ENCODE assay signal across 9 cellular contexts in genomic region chr4:144399927-144400326, GRCh38.
DNase-seq lines count a peak whose midpoint lies in the region; ATAC-seq, FAIRE-seq and TF ChIP-seq lines count a peak whose summit lies in the region.
"Had no signal": no experiment of that assay in that cellular context is flagged by ENCODE, and none has a peak within 500 bp of the region (broad histone marks: within the 10 kb centered on the region; RNA-seq: fewer than 3 reads in every experiment).

No MANE protein-coding gene starts in this region.

- ATAC-seq in GM18498 (IDR thresholded peaks at IDR 0.05; ENCODE audit: unreplicated experiment) (peak; percentile 95), HG02852 (IDR thresholded peaks at IDR 0.05; ENCODE audit: unreplicated experiment) (peak; percentile 87), PC-3 (peak; percentile 100)
- ATAC-seq in activated naive CD8-positive, alpha-beta T cell treated with anti-CD3 and anti-CD28 coated beads, Interleukin-2, amount 50 U/mL, for 24 hours = no peak

- no peaks in the 10 kb centered on the region for H3K9me3 ChIP-seq in PC-3 (ENCODE audit: low read length)

- no peak for TF ChIP-seq CTCF in PC-3 (conservative IDR thresholded peaks at IDR 0.05; ENCODE audit: low read depth, low read length)
- TF ChIP-seq CTCF in type B pancreatic cell (conservative IDR thresholded peaks at IDR 0.05) = no peak

- H3K36me3 Mint-ChIP-seq in type B pancreatic cell = no peaks in the 10 kb centered on the region
- no peaks in the 10 kb centered on the region for H3K36me3 Mint-ChIP-seq in activated naive CD8-positive, alpha-beta T cell treated with anti-CD3 and anti-CD28 coated beads, Interleukin-2, amount 50 U/mL, for 24 hours (ENCODE audit: low read depth)

- intact Hi-C loops in PC-3 (cut with micrococcal nuclease) = no loop called here

- CTCF ChIA-PET in PC-3 (lab: Charles Lee) = no interaction called here

- FAIRE-seq in frontal cortex (lab: Jason Lieb, UNC) = no peak

- no peaks in the 10 kb centered on the region for H4K20me1 ChIP-seq in PC-3 (ENCODE audit: low read length)

- no peaks in the 10 kb centered on the region for H3K36me3 ChIP-seq in PC-3 (ENCODE audit: low read depth, low read length)

- POLR2A ChIA-PET in PC-3 (lab: Charles Lee; ENCODE audit: unreplicated experiment) = no interaction called here

- peaks cover 4% of the 10 kb centered on the region; the same call in 1 of the 2 replicates for H3K4me1 ChIP-seq in PC-3 (ENCODE audit: insufficient read depth, low read length)

- H3K27ac Mint-ChIP-seq in type B pancreatic cell = no peak overlapping the region
- no peak overlapping the region for H3K27ac Mint-ChIP-seq in activated naive CD8-positive, alpha-beta T cell treated with anti-CD3 and anti-CD28 coated beads, Interleukin-2, amount 50 U/mL, for 24 hours

- BruUV-seq in PC-3 (replicated peaks; lab: Mats Ljungman, UMichigan) = no TSS peak

- peaks cover 3% of the 10 kb centered on the region for H3K4me1 Mint-ChIP-seq in type B pancreatic cell (ENCODE audit: unreplicated experiment)
- H3K4me1 Mint-ChIP-seq in activated naive CD8-positive, alpha-beta T cell treated with anti-CD3 and anti-CD28 coated beads, Interleukin-2, amount 50 U/mL, for 24 hours = no peaks in the 10 kb centered on the region

- H3K9ac ChIP-seq in PC-3 (ENCODE audit: low read length) = no peak overlapping the region

- H3K9me3 Mint-ChIP-seq in type B pancreatic cell = no peaks in the 10 kb centered on the region
- peaks cover 3% of the 10 kb centered on the region for H3K9me3 Mint-ChIP-seq in activated naive CD8-positive, alpha-beta T cell treated with anti-CD3 and anti-CD28 coated beads, Interleukin-2, amount 50 U/mL, for 24 hours

- DNase-seq in PC-3 (peak; percentile 93), iris pigment epithelial cell (ENCODE audit: low read depth) (peak; percentile 90), frontal cortex (ENCODE audit: low spot score in 2 of 2) (no peak), type B pancreatic cell (ENCODE audit: extremely low spot score, unreplicated experiment) (no peak)
- no peak for DNase-seq in stimulated activated CD4-positive, alpha-beta T cell treated with anti-CD3 and anti-CD28 coated beads, Interleukin-4, amount 100 ng/mL, for 1 hour
- DNase-seq in activated naive CD8-positive, alpha-beta T cell treated with anti-CD3 and anti-CD28 coated beads, Interleukin-2, amount 50 U/mL, for 24 hours = no peak
- DNase-seq: mesendoderm had no signal

- peak overlapping the region; percentile 19; the same call in 1 of the 2 replicates for H3K4me2 ChIP-seq in PC-3 (ENCODE audit: low read length)

- no peaks in the 10 kb centered on the region for H3F3A ChIP-seq in PC-3 (ENCODE audit: low read length, unreplicated experiment)

- no peaks in the 10 kb centered on the region for H3K9me2 ChIP-seq in PC-3 (replicated peaks; ENCODE audit: low read length)

- no peaks in the 10 kb centered on the region for H3K27me3 Mint-ChIP-seq in type B pancreatic cell
- no peaks in the 10 kb centered on the region for H3K27me3 Mint-ChIP-seq in activated naive CD8-positive, alpha-beta T cell treated with anti-CD3 and anti-CD28 coated beads, Interleukin-2, amount 50 U/mL, for 24 hours

- no peak overlapping the region for H2AFZ ChIP-seq in PC-3 (ENCODE audit: low read length)

- no peak overlapping the region for H3K27ac ChIP-seq in PC-3 (ENCODE audit: low read length)

- no peak overlapping the region for H3K4me3 ChIP-seq in PC-3 (ENCODE audit: low read length)

- H3K4me3 Mint-ChIP-seq in type B pancreatic cell = no peak overlapping the region
- H3K4me3 Mint-ChIP-seq in activated naive CD8-positive, alpha-beta T cell treated with anti-CD3 and anti-CD28 coated beads, Interleukin-2, amount 50 U/mL, for 24 hours = no peak overlapping the region

- no peaks in the 10 kb centered on the region for H3K79me2 ChIP-seq in PC-3 (ENCODE audit: low read length)

- no peaks in the 10 kb centered on the region for H3K27me3 ChIP-seq in PC-3 (ENCODE audit: low read length)

Comparison
In these comparisons a context has a peak if more than half of its experiments do, and no peak if none do; other contexts are left out.
1. DNase-seq: peak in PC-3 (single experiment) and iris pigment epithelial cell (single experiment); none in frontal cortex (0 of 2), stimulated activated CD4-positive, alpha-beta T cell treated with anti-CD3 and anti-CD28 coated beads, Interleukin-4, amount 100 ng/mL, for 1 hour (single experiment), type B pancreatic cell (single experiment) and activated naive CD8-positive, alpha-beta T cell treated with anti-CD3 and anti-CD28 coated beads, Interleukin-2, amount 50 U/mL, for 24 hours (single experiment).